In genomic region chr22:22043296-22044078, GRCh38 we compare ENCODE assay signal across 21 cellular contexts.
DNase-seq lines count a peak whose midpoint lies in the region; ATAC-seq and TF ChIP-seq lines count a peak whose summit lies in the region.
"Had no signal": no experiment of that assay in that cellular context is flagged by ENCODE, and none has a peak within 500 bp of the region (broad histone marks: within the 10 kb centered on the region; RNA-seq: fewer than 3 reads in every experiment).

No MANE protein-coding gene starts in this region.

- peaks cover 41 to 66% (median 51%) of the 10 kb centered on the region in 3 donors for H3K4me1 Mint-ChIP-seq in IgD-negative memory B cell
- H3K4me1 Mint-ChIP-seq in activated CD8-positive, alpha-beta T cell treated with anti-CD3 and anti-CD28 coated beads for 36 hours (ENCODE audit: low read depth) = peaks cover 8% of the 10 kb centered on the region
- H3K4me1 Mint-ChIP-seq: activated T-helper 17 cell treated with anti-CD3 and anti-CD28 coated beads, Interleukin-2, amount 50 U/mL, for 72 hours had no signal

- POLR2A ChIA-PET in activated CD8-positive, alpha-beta T cell treated with anti-CD3 and anti-CD28 coated beads for 36 hours (lab: Charles Lee) = no interaction called here

- peak overlapping the region; percentile 87 for H3K4me3 ChIP-seq in DOHH2 (ENCODE audit: low read length)
- H3K4me3 ChIP-seq in coronary artery = no peak overlapping the region
- H3K4me3 ChIP-seq: GM23248, right lobe of liver, testis had no signal

- ATAC-seq in GM18505 (IDR thresholded peaks at IDR 0.05; ENCODE audit: unreplicated experiment) = no peak
- no peak for ATAC-seq in activated CD8-positive, alpha-beta T cell treated with anti-CD3 and anti-CD28 coated beads for 36 hours
- ATAC-seq: activated CD4-positive, alpha-beta T cell treated with anti-CD3 and anti-CD28 coated beads for 36 hours; activated T-helper 17 cell treated with anti-CD3 and anti-CD28 coated beads, Interleukin-2, amount 50 U/mL, for 72 hours; effector memory CD8-positive, alpha-beta T cell had no signal

- H3K4me1 ChIP-seq in DOHH2 (ENCODE audit: control insufficient read depth, low read length) = peaks cover 96% of the 10 kb centered on the region
- H3K4me1 ChIP-seq: right lobe of liver, testis had no signal

- no peaks in the 10 kb centered on the region; the same call in 1 of the 2 replicates for H3K9me3 ChIP-seq in DOHH2 (ENCODE audit: control insufficient read depth, insufficient read depth, low read length)
- H3K9me3 ChIP-seq: right lobe of liver, testis had no signal

- H3K9me3 Mint-ChIP-seq in IgD-negative memory B cell = peaks cover 0 to 2% (median 0%) of the 10 kb centered on the region in 3 donors
- H3K9me3 Mint-ChIP-seq in activated CD8-positive, alpha-beta T cell treated with anti-CD3 and anti-CD28 coated beads for 36 hours = no peaks in the 10 kb centered on the region
- H3K9me3 Mint-ChIP-seq: activated T-helper 17 cell treated with anti-CD3 and anti-CD28 coated beads, Interleukin-2, amount 50 U/mL, for 72 hours; effector memory CD8-positive, alpha-beta T cell; natural killer cell treated with Interleukin-12 subunit alpha and Interleukin-12 subunit beta and Interleukin-15 and Interleukin-18, amount 100 ng/mL, for 72 hours had no signal

- CTCF ChIA-PET in activated CD8-positive, alpha-beta T cell treated with anti-CD3 and anti-CD28 coated beads for 36 hours (lab: Charles Lee) = interaction anchor here (2.0 kb wide), 1 partner anchor 17 kb away, joined by 10 read pairs; no protein-coding TSS in a partner anchor

- peak overlapping the region; percentile 81 for H3K4me2 ChIP-seq in DOHH2 (ENCODE audit: low read length)

- peak; percentile 54 for DNase-seq in germinal center (ENCODE audit: low spot score)
- DNase-seq in coronary artery (ENCODE audit: low spot score) = no peak
- DNase-seq in stimulated activated CD4-positive, alpha-beta T cell treated with anti-CD3 and anti-CD28 coated beads, Interleukin-2, amount 100 ng/mL, for 24 hours = no peak
- DNase-seq in activated CD8-positive, alpha-beta T cell treated with anti-CD3 and anti-CD28 coated beads for 36 hours = no peak
- no peak for DNase-seq in dedifferentiated amniotic fluid mesenchymal stem cell (ENCODE audit: extremely low spot score)
- DNase-seq: activated CD4-positive, alpha-beta T cell treated with anti-CD3 and anti-CD28 coated beads for 36 hours; C1 segment of cervical spinal cord; effector memory CD8-positive, alpha-beta T cell; GM23248; NCI-H1092 treated with DMSO at 0.1 percent for 48 hours; NCI-H2081 treated with DMSO at 0.1 percent for 48 hours; NCI-H446 treated with DMSO at 0.1 percent for 48 hours; right lobe of liver; stimulated activated CD4-positive, alpha-beta T cell treated with anti-CD3 and anti-CD28 coated beads, Interleukin-15, amount 100 ng/mL, for 24 hours; testis had no signal

- peaks cover 37% of the 10 kb centered on the region for H3K36me3 ChIP-seq in DOHH2 (ENCODE audit: control insufficient read depth, low read length)
- H3K36me3 ChIP-seq: right lobe of liver had no signal

- TF ChIP-seq CTCF in DOHH2 (IDR thresholded peaks at IDR 0.05; ENCODE audit: low read depth, low read length, poor library complexity, severe bottlenecking) (peak; percentile 53), coronary artery (IDR thresholded peaks at IDR 0.05) (no peak)
- TF ChIP-seq CTCF in activated CD8-positive, alpha-beta T cell treated with anti-CD3 and anti-CD28 coated beads for 36 hours (IDR thresholded peaks at IDR 0.05) = no peak

- intact Hi-C loops in activated CD8-positive, alpha-beta T cell treated with anti-CD3 and anti-CD28 coated beads for 36 hours (cut with micrococcal nuclease) = no loop called here

- H3K79me2 ChIP-seq in DOHH2 (ENCODE audit: control insufficient read depth, low read length) = peaks cover 74% of the 10 kb centered on the region

- H3K4me3 Mint-ChIP-seq in IgD-negative memory B cell = peak overlapping the region; percentile 79 to 93 (median 86)
- no peak overlapping the region for H3K4me3 Mint-ChIP-seq in activated CD8-positive, alpha-beta T cell treated with anti-CD3 and anti-CD28 coated beads for 36 hours
- H3K4me3 Mint-ChIP-seq: activated CD4-positive, alpha-beta T cell treated with anti-CD3 and anti-CD28 coated beads for 36 hours; activated naive CD8-positive, alpha-beta T cell; activated T-helper 17 cell treated with anti-CD3 and anti-CD28 coated beads, Interleukin-2, amount 50 U/mL, for 72 hours; effector memory CD8-positive, alpha-beta T cell; natural killer cell treated with Interleukin-12 subunit alpha and Interleukin-12 subunit beta and Interleukin-15 and Interleukin-18, amount 100 ng/mL, for 72 hours had no signal

- peak overlapping the region; percentile 57 to 89 (median 83) for H3K27ac Mint-ChIP-seq in IgD-negative memory B cell
- no peak overlapping the region for H3K27ac Mint-ChIP-seq in activated CD8-positive, alpha-beta T cell treated with anti-CD3 and anti-CD28 coated beads for 36 hours
- H3K27ac Mint-ChIP-seq: activated CD4-positive, alpha-beta T cell treated with anti-CD3 and anti-CD28 coated beads for 36 hours; activated naive CD8-positive, alpha-beta T cell; activated T-helper 17 cell treated with anti-CD3 and anti-CD28 coated beads, Interleukin-2, amount 50 U/mL, for 72 hours; effector memory CD8-positive, alpha-beta T cell; natural killer cell treated with Interleukin-12 subunit alpha and Interleukin-12 subunit beta and Interleukin-15 and Interleukin-18, amount 100 ng/mL, for 72 hours had no signal

- no peaks in the 10 kb centered on the region for H3K27me3 Mint-ChIP-seq in IgD-negative memory B cell
- H3K27me3 Mint-ChIP-seq in activated CD8-positive, alpha-beta T cell treated with anti-CD3 and anti-CD28 coated beads for 36 hours = peaks cover 9% of the 10 kb centered on the region

- H3K27ac ChIP-seq in DOHH2 (ENCODE audit: low read depth, low read length) (peak overlapping the region; percentile 87), coronary artery (no peak overlapping the region)
- H3K27ac ChIP-seq: GM23248, right lobe of liver, testis had no signal

- peaks cover 31% of the 10 kb centered on the region for H3F3A ChIP-seq in DOHH2 (ENCODE audit: control insufficient read depth, insufficient read depth)

- H3K9me2 ChIP-seq in DOHH2 (replicated peaks; ENCODE audit: control insufficient read depth, low read length) = no peaks in the 10 kb centered on the region

- TF ChIP-seq POLR2A in GM18505 (IDR thresholded peaks at IDR 0.05; ENCODE audit: borderline replicate concordance, extremely low read depth, insufficient read depth, insufficient read length) = peak; percentile 70

- H3K36me3 Mint-ChIP-seq in IgD-negative memory B cell = peaks cover 2% of the 10 kb centered on the region
- H3K36me3 Mint-ChIP-seq in activated CD8-positive, alpha-beta T cell treated with anti-CD3 and anti-CD28 coated beads for 36 hours (ENCODE audit: low read depth) = no peaks in the 10 kb centered on the region
- H3K36me3 Mint-ChIP-seq: activated naive CD8-positive, alpha-beta T cell; natural killer cell treated with Interleukin-12 subunit alpha and Interleukin-12 subunit beta and Interleukin-15 and Interleukin-18, amount 100 ng/mL, for 72 hours had no signal

- no peaks in the 10 kb centered on the region for H4K20me1 ChIP-seq in DOHH2 (ENCODE audit: control insufficient read depth, insufficient read depth, low read depth, low read length)

- no peaks in the 10 kb centered on the region for H3K27me3 ChIP-seq in DOHH2 (ENCODE audit: control insufficient read depth, low read length)
- H3K27me3 ChIP-seq: right lobe of liver, testis had no signal
